In genomic region chr13:24684600-24684998, GRCh38 we compare ENCODE assay signal across 8 cellular contexts. TPM values are rescaled to one million over a fixed set of nuclear protein-coding genes. Genes with fewer than 3 reads are reported as not detected.
DNase-seq lines count a peak whose midpoint lies in the region; ATAC-seq and TF ChIP-seq lines count a peak whose summit lies in the region.

No MANE protein-coding gene starts in this region.

- H3K4me3 ChIP-seq in breast epithelium (peak overlapping the region in 1 of 3 donors; percentile 2), astrocyte of the cerebellum (ENCODE audit: low read depth, low read length) (no peak overlapping the region), tibial nerve (no peak overlapping the region)

- intact Hi-C loops in MCF 10A (cut with micrococcal nuclease) = no loop called here
- intact Hi-C loops in breast epithelium (cut with DNase I; ENCODE audit: low total_unique reads) = no loop called here

- no peaks in the 10 kb centered on the region for H3K9me3 Mint-ChIP-seq in MCF 10A (ENCODE audit: unreplicated experiment)

- CTCF ChIA-PET in MCF 10A (lab: Yijun Ruan, JAX) = interaction anchor here (0.7 to 1.6 kb wide), 7 partner anchors 9 to 321 kb away, joined by 3 to 7 read pairs (median 4); no protein-coding TSS in a partner anchor

- TF ChIP-seq POLR2A in breast epithelium (IDR thresholded peaks at IDR 0.05) (no peak), tibial nerve (IDR thresholded peaks at IDR 0.05) (no peak)

- peaks cover 7% of the 10 kb centered on the region for H3K27me3 Mint-ChIP-seq in MCF 10A (ENCODE audit: insufficient read depth, unreplicated experiment)

- TF ChIP-seq EP300 in tibial nerve (IDR thresholded peaks at IDR 0.05) = no peak

- POLR2A ChIA-PET in MCF 10A (lab: Yijun Ruan, JAX) = no interaction called here

- H3K36me3 Mint-ChIP-seq in MCF 10A (ENCODE audit: insufficient read depth, unreplicated experiment) = no peaks in the 10 kb centered on the region

- 8 to 29% methylated on average over 2 to 4 of the region's 4 CpGs for WGBS in tibial nerve, 2 donors

- DNase-seq in MCF 10A (ENCODE audit: unreplicated experiment) = peak; percentile 14
- DNase-seq in breast epithelium (ENCODE audit: low spot score in 2 of 2) = no peak
- DNase-seq in HT1080 (ENCODE audit: low read depth) = peak; percentile 40
- peak; percentile 35 for DNase-seq in astrocyte of the cerebellum (ENCODE audit: low read depth)
- DNase-seq in stimulated activated naive CD8-positive, alpha-beta T cell treated with anti-CD3 and anti-CD28 coated beads, Interleukin-15, Interleukin-2, amounts not matched to agents 100 U/mL and 50 U/mL, for 24 hours = peak; percentile 55
- no peak for DNase-seq in SHP77 (lab: John Stamatoyannopoulos, UW)
- no peak for DNase-seq in tibial nerve (ENCODE audit: low spot score in 2 of 2)
- DNase-seq in hepatic stellate cell (ENCODE audit: low spot score) = no peak

- ATAC-seq in stimulated activated naive CD8-positive, alpha-beta T cell treated with anti-CD3 and anti-CD28 coated beads, Interleukin-15, Interleukin-2, amounts not matched to agents 100 U/mL and 50 U/mL, for 24 hours = peak; percentile 67

- in situ Hi-C loops in astrocyte of the cerebellum (cut with HindIII; ENCODE audit: low sequenced_read_pairs) = no loop called here

- BruUV-seq in MCF 10A (replicated peaks; lab: Mats Ljungman, UMichigan) = no TSS peak

- H3K4me1 ChIP-seq in breast epithelium (peaks cover 0 to 3% of the 10 kb centered on the region in 2 donors), tibial nerve (peaks cover 0 to 48% (median 15%) of the 10 kb centered on the region in 4 donors)

- TF ChIP-seq CTCF in MCF 10A (IDR thresholded peaks at IDR 0.05; ENCODE audit: unreplicated experiment) (no peak), breast epithelium (IDR thresholded peaks at IDR 0.05) (no peak), astrocyte of the cerebellum (IDR thresholded peaks at IDR 0.05; ENCODE audit: low read depth, low read length, missing control alignments) (no peak), tibial nerve (IDR thresholded peaks at IDR 0.05) (no peak)

- no peak overlapping the region for H3K27ac Mint-ChIP-seq in MCF 10A (ENCODE audit: low read depth, unreplicated experiment)

- H3K4me1 Mint-ChIP-seq in MCF 10A (ENCODE audit: insufficient read depth, unreplicated experiment) = no peaks in the 10 kb centered on the region

- peak overlapping the region in 1 of 2 donors; percentile 5 for H3K27ac ChIP-seq in breast epithelium
- H3K27ac ChIP-seq in tibial nerve = peak overlapping the region in 1 of 4 donors; percentile 46

- H3K27me3 ChIP-seq in breast epithelium = peaks cover 0 to 17% of the 10 kb centered on the region in 2 donors
- peaks cover 0 to 21% of the 10 kb centered on the region in 2 donors for H3K27me3 ChIP-seq in tibial nerve

- H3K4me3 Mint-ChIP-seq in MCF 10A (ENCODE audit: unreplicated experiment) = no peak overlapping the region

- H3K36me3 ChIP-seq in breast epithelium (no peaks in the 10 kb centered on the region), tibial nerve (no peaks in the 10 kb centered on the region)

- H3K9me3 ChIP-seq in breast epithelium = no peaks in the 10 kb centered on the region
- no peaks in the 10 kb centered on the region for H3K9me3 ChIP-seq in tibial nerve

RNA-seq across cellular contexts. Expression of gene ATP12A, which starts 4.4 kb away (rescaled TPM):
- total RNA-seq in MCF 10A (2022) (not detected in 2 replicates), breast epithelium (not detected), tibial nerve (not detected)
- not detected in 2 replicates for total RNA-seq in HT1080 (2014; rRNA removed; shearing (Covaris generic))
- polyA plus RNA-seq in HT1080 (2015; cell fraction: cytosol; rRNA removed) = 0.03 and 0.14 TPM in 2 replicates
- polyA plus RNA-seq in HT1080 (2015; cell fraction: nucleus; rRNA removed) = 0.06 TPM in 1 of 2 replicates, not detected in the other

Comparison
In these comparisons a context has a peak if more than half of its experiments do, and no peak if none do; other contexts are left out.
1. DNase-seq: peak in MCF 10A (single experiment), HT1080 (single experiment), astrocyte of the cerebellum (single experiment) and stimulated activated naive CD8-positive, alpha-beta T cell treated with anti-CD3 and anti-CD28 coated beads, Interleukin-15, Interleukin-2, amounts not matched to agents 100 U/mL and 50 U/mL, for 24 hours (single experiment); none in breast epithelium (0 of 2), SHP77 (0 of 2), tibial nerve (0 of 2) and hepatic stellate cell (single experiment).